In the genomic region with DNA sequence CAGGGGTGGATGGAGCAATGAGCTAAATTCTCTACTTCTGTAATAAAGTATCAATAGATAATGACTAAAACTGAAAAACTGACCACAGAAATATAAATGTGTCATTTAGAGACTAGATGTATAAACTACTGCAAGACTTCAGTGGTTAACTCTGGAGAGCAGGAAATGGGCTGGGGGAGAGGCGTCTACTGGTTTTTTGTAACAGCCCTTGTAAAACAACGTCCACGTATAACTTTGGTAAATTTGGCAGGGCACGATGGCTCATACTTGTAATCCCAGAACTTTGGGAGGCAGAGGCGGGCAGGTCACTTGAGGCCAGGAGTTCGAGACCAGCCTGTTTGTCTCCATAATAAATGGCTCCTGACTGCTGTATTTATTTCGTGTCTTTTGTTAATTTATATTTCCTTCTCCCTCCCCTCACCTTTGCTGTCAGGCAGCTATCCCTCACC, we compare ENCODE assay signal across 8 cellular contexts. TPM values are rescaled to one million over a fixed set of nuclear protein-coding genes. Genes with fewer than 3 reads are reported as not detected.
DNase-seq lines count a peak whose midpoint lies in the region; ATAC-seq, FAIRE-seq and TF ChIP-seq lines count a peak whose summit lies in the region.

No MANE protein-coding gene starts in this region.

- peak; percentile 58 for ATAC-seq in HG03565 (IDR thresholded peaks at IDR 0.05; ENCODE audit: unreplicated experiment)

- no peak for FAIRE-seq in frontal cortex (lab: Jason Lieb, UNC)

- peak; percentile 45 for DNase-seq in CD1c-positive myeloid dendritic cell (ENCODE audit: extremely low spot score)
- DNase-seq in GM20000 (ENCODE audit: low spot score) = peak; percentile 69
- DNase-seq in activated T-cell treated with anti-CD3 and anti-CD28 coated beads for 48 hours (ENCODE audit: low read depth) = peak; percentile 43
- DNase-seq in stimulated activated CD4-positive, alpha-beta T cell treated with anti-CD3 and anti-CD28 coated beads, Interleukin-4, amount 100 ng/mL, for 48 hours (ENCODE audit: low read depth in 2 of 2) = peak; percentile 22 to 54
- DNase-seq in kidney glomerular epithelial cell (lab: John Stamatoyannopoulos, UW) = no peak
- no peak for DNase-seq in frontal cortex (ENCODE audit: low spot score in 2 of 2)
- DNase-seq in HPDE6-E6E7 (ENCODE audit: extremely low spot score) = no peak

- no peak for TF ChIP-seq CTCF in GM20000 (IDR thresholded peaks at IDR 0.05; ENCODE audit: extremely low read depth, missing control alignments)

RNA-seq across cellular contexts. Expression of a gene that starts 12.5 kb away (rescaled TPM):
- total RNA-seq in frontal cortex = 8.2 TPM

RNA-seq across cellular contexts. Expression of a gene that starts 41.8 kb away (rescaled TPM):
- 7.7 TPM for total RNA-seq in frontal cortex

RNA-seq across cellular contexts. Expression of a gene that starts 41.9 kb away (rescaled TPM):
- total RNA-seq in frontal cortex = 6.1 TPM

Comparison
In these comparisons a context has a peak if more than half of its experiments do, and no peak if none do; other contexts are left out.
1. DNase-seq: peak in CD1c-positive myeloid dendritic cell (single experiment), GM20000 (single experiment), activated T-cell treated with anti-CD3 and anti-CD28 coated beads for 48 hours (single experiment) and stimulated activated CD4-positive, alpha-beta T cell treated with anti-CD3 and anti-CD28 coated beads, Interleukin-4, amount 100 ng/mL, for 48 hours (2 of 2); none in kidney glomerular epithelial cell (single experiment), frontal cortex (0 of 2) and HPDE6-E6E7 (single experiment).